In genomic region chr4:101345596-101346311, GRCh38 we compare ENCODE assay signal across 8 cellular contexts. TPM values are rescaled to one million over a fixed set of nuclear protein-coding genes. Genes with fewer than 3 reads are reported as not detected.
A peak's percentile ranks its signal among the peaks of the same experiment; 100 is the strongest.
DNase-seq lines count a peak whose midpoint lies in the region; ATAC-seq and TF ChIP-seq lines count a peak whose summit lies in the region.

No MANE protein-coding gene starts in this region.

- intact Hi-C loops in vagina (cut with DNase I) = loop anchor here (5.0 kb wide), 2 partner anchors 153 to 363 kb away; no protein-coding TSS in a partner anchor

- WGBS in HUES64 = 3% methylated on average over 33 of the region's 45 CpGs

- H3K9ac ChIP-seq in HUES64 (ENCODE audit: low read depth, low read length) = peak overlapping the region; percentile 53

- peaks cover 10% of the 10 kb centered on the region for H3K4me1 ChIP-seq in HUES64 (ENCODE audit: insufficient read depth, low read length)
- peaks cover 0 to 9% of the 10 kb centered on the region in 2 donors for H3K4me1 ChIP-seq in right atrium auricular region
- peaks cover 53% of the 10 kb centered on the region for H3K4me1 ChIP-seq in vagina

- peak overlapping the region; percentile 90 for H3K4me3 ChIP-seq in HUES64 (ENCODE audit: low read length)
- peak overlapping the region; percentile 65 to 89 for H3K4me3 ChIP-seq in right atrium auricular region
- H3K4me3 ChIP-seq in vagina = peak overlapping the region; percentile 88 to 92

- no peak for ATAC-seq in HG03025 (IDR thresholded peaks at IDR 0.05; ENCODE audit: low FRiP score, unreplicated experiment)

- H3K27me3 ChIP-seq in HUES64 (ENCODE audit: insufficient read depth, low read length) = peaks cover 22% of the 10 kb centered on the region
- H3K27me3 ChIP-seq in right atrium auricular region = no peaks in the 10 kb centered on the region
- H3K27me3 ChIP-seq in vagina = no peaks in the 10 kb centered on the region

- H3K36me3 ChIP-seq in HUES64 (ENCODE audit: insufficient read depth, low read length) (no peaks in the 10 kb centered on the region), right atrium auricular region (no peaks in the 10 kb centered on the region), vagina (no peaks in the 10 kb centered on the region)

- TF ChIP-seq POLR2A in vagina (IDR thresholded peaks at IDR 0.05) = no peak

- no peak for TF ChIP-seq CTCF in right atrium auricular region (IDR thresholded peaks at IDR 0.05)
- no peak for TF ChIP-seq CTCF in vagina (IDR thresholded peaks at IDR 0.05)

- H3K27ac ChIP-seq in HUES64 (ENCODE audit: low read depth, low read length) (no peak overlapping the region), right atrium auricular region (peak overlapping the region; percentile 94 to 98), vagina (peak overlapping the region; percentile 92)

- no peaks in the 10 kb centered on the region for H3K9me3 ChIP-seq in HUES64 (ENCODE audit: insufficient read depth, low read depth, low read length)
- H3K9me3 ChIP-seq in right atrium auricular region = no peaks in the 10 kb centered on the region
- no peaks in the 10 kb centered on the region for H3K9me3 ChIP-seq in vagina

- DNase-seq in ELF-1 (ENCODE audit: low read depth, low spot score) = peak; percentile 50
- DNase-seq in SW480 (ENCODE audit: low spot score) = peak; percentile 53
- peak in 49 of 56 donors; percentile 13 to 72 (median 47) for DNase-seq in amygdala (lab: John Stamatoyannopoulos, UW)
- DNase-seq in right atrium auricular region (ENCODE audit: low spot score) = no peak
- peak; percentile 54 for DNase-seq in putamen (ENCODE audit: low spot score)
- no peak for DNase-seq in vagina (ENCODE audit: extremely low spot score in 2 of 2)

RNA-seq across cellular contexts. Expression of gene PPP3CA, which starts 1.6 kb away (rescaled TPM):
- polyA plus RNA-seq in HUES64 (2013, experiment 1 of 2) = 24.8 TPM
- polyA plus RNA-seq in HUES64 (2013, experiment 2 of 2) = 28.8 TPM
- total RNA-seq in right atrium auricular region (10 to 100 TPM; 11.2 to 15.7 TPM), vagina (45.9 TPM)

Comparison
In these comparisons a context has a peak if more than half of its experiments do, and no peak if none do; other contexts are left out.
1. DNase-seq: peak in ELF-1 (single experiment), SW480 (single experiment), amygdala (49 of 56) and putamen (single experiment); none in right atrium auricular region (single experiment) and vagina (0 of 2).
2. Peak in every context shown above with its lines, with median percentiles within 50 percentile points of each other: H3K4me3 ChIP-seq.